In genomic region chr16:30652005-30652296, GRCh38 we compare ENCODE assay signal across 8 cellular contexts. TPM values are rescaled to one million over a fixed set of nuclear protein-coding genes. Genes with fewer than 3 reads are reported as not detected.
DNase-seq lines count a peak whose midpoint lies in the region; ATAC-seq and TF ChIP-seq lines count a peak whose summit lies in the region.

No MANE protein-coding gene starts in this region.

- ATAC-seq in left cardiac atrium (no peak), aorta (ENCODE audit: low FRiP score) (no peak), HG02870 (IDR thresholded peaks at IDR 0.05; ENCODE audit: unreplicated experiment) (no peak), GM19397 (IDR thresholded peaks at IDR 0.05; ENCODE audit: unreplicated experiment) (no peak)

- TF ChIP-seq CTCF in right atrium auricular region (IDR thresholded peaks at IDR 0.05) (no peak), breast epithelium (IDR thresholded peaks at IDR 0.05) (no peak)

- H3K27ac ChIP-seq in right atrium auricular region = peak overlapping the region; percentile 89 to 95
- H3K27ac ChIP-seq in breast epithelium = peak overlapping the region; percentile 91 to 93
- peak overlapping the region in 1 of 2 donors; percentile 55 for H3K27ac ChIP-seq in aorta (ENCODE audit: low read depth in 1 of 2, low read length in 2 of 2)

- DNase-seq in right atrium auricular region (ENCODE audit: low spot score) (no peak), left cardiac atrium (no peak), breast epithelium (ENCODE audit: low spot score in 2 of 2) (no peak), aorta (no peak)
- no peak for DNase-seq in stimulated activated CD4-positive, alpha-beta T cell treated with anti-CD3 and anti-CD28 coated beads, Interleukin-12 subunit alpha, Interleukin-12 subunit beta, amount 100 ng/mL, for 4 hours

- H3K9me3 ChIP-seq in right atrium auricular region (no peaks in the 10 kb centered on the region), breast epithelium (no peaks in the 10 kb centered on the region), mononuclear cell (ENCODE audit: low read depth, low read length) (no peaks in the 10 kb centered on the region), aorta (ENCODE audit: control insufficient read depth, low read length) (no peaks in the 10 kb centered on the region)

- 2 to 3% methylated on average over 2 of the region's 2 CpGs for WGBS in aorta, 2 donors

- H3K27me3 ChIP-seq in right atrium auricular region (no peaks in the 10 kb centered on the region), breast epithelium (no peaks in the 10 kb centered on the region), mononuclear cell (ENCODE audit: insufficient read depth, low read length) (no peaks in the 10 kb centered on the region), aorta (ENCODE audit: control insufficient read depth in 1 of 2, insufficient read depth in 2 of 2, low read length in 1 of 2) (no peaks in the 10 kb centered on the region)

- intact Hi-C loops in left cardiac atrium (cut with DNase I) (loop anchor here in 1 of 2 donors (10.0 kb wide), 1 partner anchor 557 kb away; the partner anchor contains the start of genes TBX6 and YPEL3), breast epithelium (cut with DNase I; ENCODE audit: low total_unique reads) (no loop called here), aorta (cut with DNase I) (loop anchor here in 1 of 2 donors (5.0 to 10.0 kb wide), 3 partner anchors 80 to 277 kb away; partner anchors contain the start of genes MYL11, SEPHS2, TBC1D10B and ZNF688)

- H3K36me3 ChIP-seq in right atrium auricular region = peaks cover 43% of the 10 kb centered on the region
- H3K36me3 ChIP-seq in breast epithelium = no peaks in the 10 kb centered on the region
- peaks cover 0 to 8% of the 10 kb centered on the region in 2 donors for H3K36me3 ChIP-seq in aorta (ENCODE audit: control insufficient read depth in 1 of 2, insufficient read depth in 2 of 2, low read length in 1 of 2)

- H3K4me3 ChIP-seq in right atrium auricular region = peak overlapping the region; percentile 63 to 85
- peak overlapping the region; percentile 74 to 88 (median 84) for H3K4me3 ChIP-seq in breast epithelium
- peak overlapping the region; percentile 35 for H3K4me3 ChIP-seq in mononuclear cell (ENCODE audit: low read length)
- peak overlapping the region; percentile 24 to 82 for H3K4me3 ChIP-seq in aorta (ENCODE audit: low read length in 2 of 2)

- TF ChIP-seq POLR2A in breast epithelium (IDR thresholded peaks at IDR 0.05) = no peak

- H3K4me1 ChIP-seq in right atrium auricular region (peaks cover 0 to 25% of the 10 kb centered on the region in 2 donors), breast epithelium (peaks cover 0 to 1% of the 10 kb centered on the region in 2 donors), mononuclear cell (ENCODE audit: insufficient read depth, low read length) (peaks cover 27% of the 10 kb centered on the region), aorta (ENCODE audit: control insufficient read depth in 1 of 2, insufficient read depth in 2 of 2, low read length in 2 of 2) (no peaks in the 10 kb centered on the region)

RNA-seq across cellular contexts. Expression of gene PRR14, which starts 1.2 kb away (rescaled TPM):
- total RNA-seq in right atrium auricular region = 10 to 100 TPM; 12.3 to 17.3 TPM
- 10 to 100 TPM; 23.7 to 24.0 TPM for total RNA-seq in left cardiac atrium
- total RNA-seq in breast epithelium = 10 to 100 TPM; 21.3 to 30.2 (median 26.9) TPM
- total RNA-seq in mononuclear cell = 20.8 TPM
- total RNA-seq in aorta = 10 to 100 TPM; 50.5 to 53.4 TPM
- polyA plus RNA-seq in aorta = 100 to 1,000 TPM in 1 of 2 donors, 10 to 100 TPM in 1; 28.2 to 217 TPM

RNA-seq across cellular contexts. Expression of gene FBRS, which starts 6.3 kb away (rescaled TPM):
- total RNA-seq in right atrium auricular region = 10 to 100 TPM; 16.5 to 26.3 TPM
- total RNA-seq in left cardiac atrium = 10 to 100 TPM; 29.5 to 37.2 TPM
- total RNA-seq in breast epithelium = 10 to 100 TPM; 13.6 to 25.2 (median 17.7) TPM
- total RNA-seq in mononuclear cell = 100 TPM
- 10 to 100 TPM; 52.7 to 56.0 TPM for total RNA-seq in aorta
- polyA plus RNA-seq in aorta = 10 to 100 TPM; 15.3 to 47.2 TPM

RNA-seq across cellular contexts. Expression of gene ZNF689, which starts 41.8 kb away (rescaled TPM):
- total RNA-seq in right atrium auricular region (1 to 10 TPM; 6.2 to 8.3 TPM), left cardiac atrium (1 to 10 TPM; 5.2 to 6.6 TPM), breast epithelium (10 to 100 TPM in 2 of 3 donors, 1 to 10 TPM in 1; 7.0 to 15.4 (median 12.8) TPM), mononuclear cell (14.9 TPM), aorta (1 to 10 TPM; 5.7 to 7.1 TPM)
- polyA plus RNA-seq in aorta = 1 to 10 TPM; 2.9 to 3.3 TPM

RNA-seq across cellular contexts. Expression of gene SRCAP, which starts 47.0 kb away (rescaled TPM):
- 10 to 100 TPM; 22.5 to 25.0 TPM for total RNA-seq in right atrium auricular region
- total RNA-seq in left cardiac atrium = 10 to 100 TPM; 42.3 to 45.9 TPM
- 10 to 100 TPM; 19.0 to 24.9 (median 20.8) TPM for total RNA-seq in breast epithelium
- total RNA-seq in mononuclear cell = 16.5 TPM
- total RNA-seq in aorta = 10 to 100 TPM; 55.0 to 66.2 TPM
- 10 to 100 TPM in 1 of 2 donors, 1 to 10 TPM in 1; 7.1 to 14.8 TPM for polyA plus RNA-seq in aorta
